In genomic region chr7:152674860-152675760, GRCh38 we compare ENCODE assay signal across 8 cellular contexts. TPM values are rescaled to one million over a fixed set of nuclear protein-coding genes. Genes with fewer than 3 reads are reported as not detected.
DNase-seq lines count a peak whose midpoint lies in the region; ATAC-seq and TF ChIP-seq lines count a peak whose summit lies in the region.

No MANE protein-coding gene starts in this region.

- no peak for TF ChIP-seq RAD21 in liver (IDR thresholded peaks at IDR 0.05)

- WGBS in liver: 15% methylated on average over 16 of the region's 16 CpGs
- WGBS in tibial nerve, 2 donors: 8 to 13% methylated on average over 16 of the region's 16 CpGs

- H3K27me3 ChIP-seq in BLaER1: no peaks in the 10 kb centered on the region
- H3K27me3 ChIP-seq in liver (ENCODE audit: control insufficient read depth in 4 of 4, insufficient read depth in 4 of 4, low read length in 3 of 4): no peaks in the 10 kb centered on the region
- H3K27me3 ChIP-seq in tibial nerve: peaks cover 0 to 2% of the 10 kb centered on the region in 2 donors

- ATAC-seq in GM18870 (IDR thresholded peaks at IDR 0.05; ENCODE audit: unreplicated experiment) (peak; percentile 14), HG03432 (IDR thresholded peaks at IDR 0.05; ENCODE audit: unreplicated experiment) (peak; percentile 33), GM18873 (IDR thresholded peaks at IDR 0.05; ENCODE audit: low FRiP score, unreplicated experiment) (no peak)

- no peaks in the 10 kb centered on the region for H3K9me3 ChIP-seq in BLaER1
- no peaks in the 10 kb centered on the region for H3K9me3 ChIP-seq in liver (ENCODE audit: control insufficient read depth in 4 of 4, low read length in 3 of 4)
- no peaks in the 10 kb centered on the region for H3K9me3 ChIP-seq in tibial nerve

- peak overlapping the region; percentile 92 for H3K4me2 ChIP-seq in BLaER1

- peaks cover 21% of the 10 kb centered on the region; the same call in 1 of the 2 replicates for H4K20me1 ChIP-seq in BLaER1

- H3K4me1 ChIP-seq in BLaER1: peaks cover 18% of the 10 kb centered on the region
- H3K4me1 ChIP-seq in liver (ENCODE audit: control insufficient read depth in 4 of 4, insufficient read depth in 4 of 4, low read length in 3 of 4): peaks cover 3 to 10% (median 9%) of the 10 kb centered on the region in 4 donors
- peaks cover 0 to 15% (median 5%) of the 10 kb centered on the region in 4 donors for H3K4me1 ChIP-seq in tibial nerve

- TF ChIP-seq CTCF in liver (IDR thresholded peaks at IDR 0.05; ENCODE audit: low read depth, low read length, missing input control): no peak
- TF ChIP-seq CTCF in tibial nerve (IDR thresholded peaks at IDR 0.05): no peak

- TF ChIP-seq POLR2A in tibial nerve (IDR thresholded peaks at IDR 0.05): no peak

- DNase-seq in NCI-H774 (lab: John Stamatoyannopoulos, UW) (peak; percentile 76), amniotic epithelial cell (ENCODE audit: low read depth) (peak; percentile 15), tibial nerve (ENCODE audit: low spot score in 2 of 2) (no peak)

- H3K27ac ChIP-seq in BLaER1: peak overlapping the region; percentile 91
- no peak overlapping the region for H3K27ac ChIP-seq in liver (ENCODE audit: low read depth in 1 of 2, low read length in 2 of 2)
- peak overlapping the region in 1 of 4 donors; percentile 87 for H3K27ac ChIP-seq in tibial nerve

- peak overlapping the region; percentile 93 for H3K4me3 ChIP-seq in BLaER1
- H3K4me3 ChIP-seq in liver (ENCODE audit: low read depth in 1 of 3, low read length in 3 of 3): peak overlapping the region; percentile 43 to 70 (median 65)
- H3K4me3 ChIP-seq in tibial nerve: peak overlapping the region; percentile 63 to 82 (median 68)

- H3K9ac ChIP-seq in BLaER1 (peak overlapping the region; percentile 93), liver (ENCODE audit: low read depth in 1 of 2, low read length in 2 of 2) (peak overlapping the region; percentile 12 to 33)

- TF ChIP-seq EP300 in tibial nerve (IDR thresholded peaks at IDR 0.05): no peak

- H3K36me3 ChIP-seq in BLaER1: peaks cover 29% of the 10 kb centered on the region
- H3K36me3 ChIP-seq in liver (ENCODE audit: control insufficient read depth in 4 of 4, insufficient read depth in 3 of 4, low read depth in 1 of 4, low read length in 3 of 4): no peaks in the 10 kb centered on the region
- H3K36me3 ChIP-seq in tibial nerve: no peaks in the 10 kb centered on the region

TF ChIP-seq in liver, 16 proteins besides CTCF, POLR2A, EP300 and RAD21:
- TF ChIP-seq TAF1 (conservative IDR thresholded peaks at IDR 0.05): no peak
- no peak for TF ChIP-seq RXRA (IDR thresholded peaks at IDR 0.05)

RNA-seq across cellular contexts. Expression of gene XRCC2, which starts 0.8 kb away (rescaled TPM):
- 1 to 10 TPM in 1 of 2 donors, under 1 TPM in 1; 0.33 to 6.2 TPM for total RNA-seq in liver
- under 1 TPM; 0.08 to 0.13 TPM for polyA plus RNA-seq in liver
- total RNA-seq in tibial nerve: 1 to 10 TPM in 1 of 4 donors, under 1 TPM in 3; 0.44 to 2.0 (median 0.61) TPM

Comparison
In these comparisons a context has a peak if more than half of its experiments do, and no peak if none do; other contexts are left out.
1. DNase-seq: peak in NCI-H774 (single experiment) and amniotic epithelial cell (single experiment); none in tibial nerve (0 of 2).
2. Peak in every context shown above with its lines, with median percentiles within 50 percentile points of each other: H3K4me3 ChIP-seq.